21 cellular contexts compared by ENCODE assay signal in genomic region chr2:19607400-19607799, GRCh38.
A peak's percentile ranks its signal among the peaks of the same experiment; 100 is the strongest.
DNase-seq lines count a peak whose midpoint lies in the region; ATAC-seq and TF ChIP-seq lines count a peak whose summit lies in the region.
"Had no signal": no experiment of that assay in that cellular context is flagged by ENCODE, and none has a peak within 500 bp of the region (broad histone marks: within the 10 kb centered on the region; RNA-seq: fewer than 3 reads in every experiment).

No MANE protein-coding gene starts in this region.

- peak overlapping the region in 1 of 2 experiments; percentile 94 for H2BK12ac ChIP-seq in mesenchymal stem cell (ENCODE audit: low read length in 2 of 2)

- H4K91ac ChIP-seq in IMR-90 (ENCODE audit: insufficient read depth, low read depth, low read length) (peak overlapping the region; percentile 29; the same call in 1 of the 2 replicates), mesenchymal stem cell (ENCODE audit: low read length) (no peak overlapping the region)

- H2AK5ac ChIP-seq in IMR-90 (ENCODE audit: low read depth, low read length) (peak overlapping the region; percentile 80; the same call in 1 of the 2 replicates), mesenchymal stem cell (ENCODE audit: low read length, severe bottlenecking) (no peak overlapping the region)

- H3K27me3 ChIP-seq in AG04450 (ENCODE audit: control insufficient read depth, insufficient read depth, low read length) (no peaks in the 10 kb centered on the region), IMR-90 (ENCODE audit: control insufficient read depth, insufficient read depth, low read length) (no peaks in the 10 kb centered on the region), mesenchymal stem cell (ENCODE audit: control insufficient read depth in 1 of 2, insufficient read depth in 1 of 2, low read length in 2 of 2) (no peaks in the 10 kb centered on the region), tibial nerve (no peaks in the 10 kb centered on the region)
- H3K27me3 ChIP-seq: body of pancreas, colonic mucosa had no signal

- H3K23ac ChIP-seq in IMR-90 (ENCODE audit: low read depth, low read length) (peak overlapping the region; percentile 63; the same call in 1 of the 2 replicates), mesenchymal stem cell (ENCODE audit: low read length in 2 of 2) (no peak overlapping the region)

- dilution Hi-C loops in IMR-90 (cut with HindIII; ENCODE audit: low sequenced_read_pairs, unreplicated experiment), result no loop called here

- H3K27ac ChIP-seq in AG04450 (ENCODE audit: low read depth, low read length) (peak overlapping the region; percentile 82), IMR-90 (ENCODE audit: insufficient read depth, low read length) (no peak overlapping the region; the same call in 1 of the 2 replicates), mesenchymal stem cell (ENCODE audit: low read length, poor library complexity, severe bottlenecking) (peak overlapping the region; percentile 62), tibial nerve (no peak overlapping the region)
- H3K27ac ChIP-seq: body of pancreas, colonic mucosa, left ventricle myocardium inferior, WERI-Rb-1 had no signal

- no peak for TF ChIP-seq RAD21 in IMR-90 (IDR thresholded peaks at IDR 0.05; ENCODE audit: low read length)

- in situ Hi-C loops in IMR-90 (cut with MboI; ENCODE audit: low sequenced_read_pairs), result no loop called here

- H3K4me1 ChIP-seq in IMR-90 (ENCODE audit: control insufficient read depth, insufficient read depth, low read length), result peaks cover 17% of the 10 kb centered on the region
- peaks cover 5% of the 10 kb centered on the region for H3K4me1 ChIP-seq in mesenchymal stem cell (ENCODE audit: control insufficient read depth, insufficient read depth, low read depth, low read length)
- peaks cover 0 to 3% (median 0%) of the 10 kb centered on the region in 4 donors for H3K4me1 ChIP-seq in tibial nerve
- H3K4me1 ChIP-seq: body of pancreas, colonic mucosa, left ventricle myocardium inferior had no signal

- H3K9ac ChIP-seq in IMR-90 (ENCODE audit: low read depth, low read length) (no peak overlapping the region), mesenchymal stem cell (ENCODE audit: low read length) (peak overlapping the region; percentile 65)

- H3K14ac ChIP-seq in IMR-90 (replicated peaks; ENCODE audit: low read depth, low read length), result peak overlapping the region; percentile 84; the same call in 1 of the 2 replicates
- no peak overlapping the region for H3K14ac ChIP-seq in mesenchymal stem cell (ENCODE audit: low read length in 2 of 2)

- intact Hi-C loops in IMR-90 (cut with micrococcal nuclease), result no loop called here

- TF ChIP-seq CTCF in AG04450 (IDR thresholded peaks at IDR 0.05; ENCODE audit: low read depth, low read length) (no peak), IMR-90 (conservative IDR thresholded peaks at IDR 0.05; ENCODE audit: low read depth, low read length) (no peak), cardiac fibroblast (IDR thresholded peaks at IDR 0.05; ENCODE audit: low read depth, low read length) (no peak), tibial nerve (IDR thresholded peaks at IDR 0.05) (no peak)

- BruUV-seq in IMR-90 (replicated peaks; lab: Mats Ljungman, UMichigan), result no TSS peak

- peak overlapping the region; percentile 56; the same call in 1 of the 2 replicates for H3K18ac ChIP-seq in IMR-90 (ENCODE audit: low read depth, low read length)
- H3K18ac ChIP-seq in mesenchymal stem cell (ENCODE audit: low read depth in 1 of 2, low read length in 2 of 2), result peak overlapping the region; percentile 10 to 75

- TF ChIP-seq POLR2A in IMR-90 (IDR thresholded peaks at IDR 0.05; ENCODE audit: low read depth, low read length) (no peak), tibial nerve (IDR thresholded peaks at IDR 0.05) (no peak)

- H2AFZ ChIP-seq in IMR-90 (replicated peaks; ENCODE audit: low read length, poor library complexity), result no peak overlapping the region
- no peak overlapping the region for H2AFZ ChIP-seq in mesenchymal stem cell (ENCODE audit: low read depth, low read length)

- no peak overlapping the region for H2AK9ac ChIP-seq in IMR-90 (replicated peaks; ENCODE audit: low read depth, low read length, poor library complexity)

- peaks cover 4% of the 10 kb centered on the region; the same call in 1 of the 2 replicates for H4K20me1 ChIP-seq in IMR-90 (ENCODE audit: insufficient read depth, low read length)

- peak overlapping the region; percentile 29; the same call in 1 of the 2 replicates for H3K56ac ChIP-seq in IMR-90 (ENCODE audit: extremely low read depth, insufficient read depth, low read length)

- POLR2A ChIA-PET in AG04450 (lab: Yijun Ruan, JAX), result no interaction called here
- POLR2A ChIA-PET in IMR-90 (lab: Charles Lee; ENCODE audit: unreplicated experiment), result no interaction called here

- H2BK5ac ChIP-seq in IMR-90 (ENCODE audit: low read depth, low read length, poor library complexity, severe bottlenecking) (peak overlapping the region; percentile 32), mesenchymal stem cell (ENCODE audit: low read depth, low read length, poor library complexity, severe bottlenecking) (no peak overlapping the region)

- H2BK120ac ChIP-seq in IMR-90 (ENCODE audit: low read depth, low read length) (peak overlapping the region; percentile 69), mesenchymal stem cell (ENCODE audit: low read depth, low read length) (peak overlapping the region; percentile 12)

- no peaks in the 10 kb centered on the region for H3K36me3 ChIP-seq in IMR-90 (ENCODE audit: control insufficient read depth, insufficient read depth, low read length)
- H3K36me3 ChIP-seq in mesenchymal stem cell (ENCODE audit: control insufficient read depth in 1 of 2, insufficient read depth in 2 of 2, low read depth in 1 of 2, low read length in 2 of 2), result no peaks in the 10 kb centered on the region
- no peaks in the 10 kb centered on the region for H3K36me3 ChIP-seq in tibial nerve
- H3K36me3 ChIP-seq: colonic mucosa, left ventricle myocardium inferior, WERI-Rb-1 had no signal

- H4K8ac ChIP-seq in IMR-90 (ENCODE audit: low read depth in 2 of 2, low read length in 2 of 2) (peak overlapping the region in 1 of 2 experiments; percentile 68; a peak in 1 of 4 replicates), mesenchymal stem cell (ENCODE audit: low read length) (no peak overlapping the region)

- ATAC-seq in IMR-90 (ENCODE audit: low read depth) (peak; percentile 2; the same call in 1 of the 2 replicates), HG03139 (IDR thresholded peaks at IDR 0.05; ENCODE audit: unreplicated experiment) (no peak)

- H2BK15ac ChIP-seq in IMR-90 (ENCODE audit: low read depth, low read length), result peak overlapping the region; percentile 74; the same call in 1 of the 3 replicates
- no peak overlapping the region for H2BK15ac ChIP-seq in mesenchymal stem cell (ENCODE audit: low read depth, poor library complexity, severe bottlenecking)

- H3K9me3 ChIP-seq in AG04450 (ENCODE audit: control insufficient read depth, insufficient read depth, low read length) (no peaks in the 10 kb centered on the region), IMR-90 (ENCODE audit: control insufficient read depth, insufficient read depth, low read length) (no peaks in the 10 kb centered on the region), mesenchymal stem cell (ENCODE audit: control insufficient read depth, low read length) (peaks cover 4% of the 10 kb centered on the region), tibial nerve (no peaks in the 10 kb centered on the region)
- H3K9me3 ChIP-seq: body of pancreas, colonic mucosa had no signal

- TF ChIP-seq EP300 in tibial nerve (IDR thresholded peaks at IDR 0.05), result no peak

- peak overlapping the region; percentile 76 for H3K4ac ChIP-seq in IMR-90 (ENCODE audit: low read depth, low read length)
- peak overlapping the region in 1 of 2 experiments; percentile 49 for H3K4ac ChIP-seq in mesenchymal stem cell (ENCODE audit: low read depth in 1 of 2, low read length in 2 of 2)

- H3K79me1 ChIP-seq in IMR-90 (ENCODE audit: low read depth in 1 of 2, low read length in 2 of 2) (no peaks in the 10 kb centered on the region), mesenchymal stem cell (replicated peaks; ENCODE audit: low read length, poor library complexity, severe bottlenecking) (no peaks in the 10 kb centered on the region)

- CTCF ChIA-PET in AG04450 (lab: Charles Lee) (interaction anchor here (1.0 kb wide), 1 partner anchor 9 kb away, joined by 3 read pairs; no protein-coding TSS in a partner anchor), IMR-90 (lab: Yijun Ruan, JAX) (interaction anchor here (1.5 kb wide), 1 partner anchor 10 kb away, joined by 4 read pairs; no protein-coding TSS in a partner anchor)

- DNase-seq in AG04450 (ENCODE audit: low read depth, low spot score), result peak; percentile 21
- DNase-seq in IMR-90, result peak; percentile 63
- peak; percentile 5 to 47 for DNase-seq in cardiac fibroblast (ENCODE audit: low read depth in 2 of 2)
- DNase-seq in mesenchymal stem cell, result no peak
- no peak for DNase-seq in activated T-cell treated with anti-CD3 and anti-CD28 coated beads for 4 hours
- no peak for DNase-seq in H4 (ENCODE audit: low spot score)
- DNase-seq in tibial nerve (ENCODE audit: low spot score in 2 of 2), result no peak
- DNase-seq: activated CD4-positive, alpha-beta T cell treated with anti-CD3 and anti-CD28 coated beads, Interleukin-2, amount 50 U/mL, for 4 hours; activated CD8-positive, alpha-beta memory T cell treated with anti-CD3 and anti-CD28 coated beads, Interleukin-2, amount 50 U/mL, for 48 hours; activated naive CD8-positive, alpha-beta T cell treated with anti-CD3 and anti-CD28 coated beads, Interleukin-2, amount 10 ng/mL, durations not matched to agents 7 days and 5 days; body of pancreas; CD4-positive, CD25-positive, alpha-beta regulatory T cell; colonic mucosa; DMS 273 treated with DMSO at 0.1 percent for 48 hours; left ventricle myocardium inferior; midbrain; NCI-H1092; NCI-H2029; OCI-M1; WERI-Rb-1 had no signal

- H2BK20ac ChIP-seq in IMR-90 (ENCODE audit: low read depth, low read length), result peak overlapping the region; percentile 73

- H3K4me2 ChIP-seq in IMR-90 (ENCODE audit: low read depth, low read length) (peak overlapping the region; percentile 65), mesenchymal stem cell (ENCODE audit: low read length, poor library complexity, severe bottlenecking) (no peak overlapping the region)

- no CpG with 5 or more reads among the region's 5 CpGs for WGBS in IMR-90 (ENCODE audit: extremely low coverage in 2 of 2, insufficient read length in 1 of 2), 2 experiments
- WGBS in mesenchymal stem cell, result 35% methylated on average over 3 of the region's 5 CpGs
- WGBS in tibial nerve, 2 donors, result 78 to 85% methylated on average over 5 of the region's 5 CpGs

- H3K4me3 ChIP-seq in AG04450 (ENCODE audit: low read depth, low read length) (no peak overlapping the region), IMR-90 (ENCODE audit: insufficient read depth, low read depth, low read length) (no peak overlapping the region), cardiac fibroblast (replicated peaks in 1 of 2; ENCODE audit: low read depth in 2 of 2, low read length in 2 of 2) (no peak overlapping the region), mesenchymal stem cell (ENCODE audit: insufficient read depth in 1 of 2, low read depth in 1 of 2, low read length in 2 of 2) (peak overlapping the region in 1 of 2 experiments; percentile 43), tibial nerve (no peak overlapping the region)
- H3K4me3 ChIP-seq: body of pancreas, colonic mucosa, left ventricle myocardium inferior had no signal

- H4K5ac ChIP-seq in IMR-90 (ENCODE audit: low read depth, low read length), result no peak overlapping the region

- peaks cover 12% of the 10 kb centered on the region for H3K9me1 ChIP-seq in IMR-90 (ENCODE audit: insufficient read depth, low read length)

Comparison
In these comparisons a context has a peak if more than half of its experiments do, and no peak if none do; other contexts are left out.
1. DNase-seq: peak in AG04450 (single experiment), IMR-90 (single experiment) and cardiac fibroblast (2 of 2); none in mesenchymal stem cell (single experiment), activated T-cell treated with anti-CD3 and anti-CD28 coated beads for 4 hours (single experiment), H4 (single experiment) and tibial nerve (0 of 2).
2. H3K27ac ChIP-seq: peak in AG04450 (single experiment) and mesenchymal stem cell (single experiment); none in IMR-90 (single experiment) and tibial nerve (0 of 4).